Comparison of ENCODE assay signal across 12 cellular contexts in the genomic region with DNA sequence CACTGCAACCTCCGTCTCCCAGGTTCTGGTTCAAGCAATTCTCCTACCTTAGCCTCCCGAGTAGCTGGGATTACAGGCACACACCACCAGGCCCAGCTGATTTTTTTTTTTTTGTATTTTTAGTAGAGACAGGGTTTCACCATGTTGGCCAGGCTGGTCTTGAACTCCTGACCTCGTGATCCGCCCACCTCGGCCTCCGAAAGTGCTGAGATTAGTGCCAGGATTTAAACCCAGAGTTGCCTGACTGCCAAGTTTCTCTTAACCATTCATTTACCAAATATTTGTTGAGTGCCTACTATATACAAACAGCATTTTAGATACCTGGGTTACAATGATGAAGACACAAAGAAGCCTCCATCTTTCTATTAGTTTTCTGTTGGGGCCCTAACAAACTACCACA. TPM values are rescaled to one million over a fixed set of nuclear protein-coding genes. Genes with fewer than 3 reads are reported as not detected.
"Had no signal": no experiment of that assay in that cellular context is flagged by ENCODE, and none has a peak within 500 bp of the region (broad histone marks: within the 10 kb centered on the region; RNA-seq: fewer than 3 reads in every experiment).

No MANE protein-coding gene starts in this region.

RNA-seq across cellular contexts. Expression of a gene that starts 18.3 kb away (rescaled TPM):
- total RNA-seq: activated B cell treated with CpG ODN at 0.5 μM for 24 hours; activated CD4-positive, alpha-beta memory T cell treated with anti-CD3 and anti-CD28 coated beads for 36 hours; activated CD4-positive, alpha-beta memory T cell treated with anti-CD3 and anti-CD28 coated beads, Interleukin-2, amount 10 ng/mL, durations not matched to agents 7 days and 5 days; activated CD4-positive, alpha-beta T cell treated with anti-CD3 and anti-CD28 coated beads for 36 hours; activated CD4-positive, alpha-beta T cell treated with anti-CD3 and anti-CD28 coated beads, Interleukin-2, amount 10 ng/mL, durations not matched to agents 24 days and 14 days; activated CD4-positive, alpha-beta T cell treated with anti-CD3 and anti-CD28 coated beads, Interleukin-2, amount 10 ng/mL, durations not matched to agents 7 days and 5 days; activated CD8-positive, alpha-beta memory T cell treated with anti-CD3 and anti-CD28 coated beads for 36 hours; activated CD8-positive, alpha-beta memory T cell treated with anti-CD3 and anti-CD28 coated beads, Interleukin-2, amount 10 ng/mL, durations not matched to agents 7 days and 5 days; activated CD8-positive, alpha-beta T cell treated with anti-CD3 and anti-CD28 coated beads for 36 hours; activated CD8-positive, alpha-beta T cell treated with anti-CD3 and anti-CD28 coated beads, Interleukin-2, amount 10 ng/mL, durations not matched to agents 7 days and 5 days; T-helper 1 cell treated with Interleukin-12 subunit alpha and Interleukin-12 subunit beta and Interleukin-4 antibody, amounts not matched to agents 30 ng/mL and 1 ng/mL, for 36 hours; T-helper 2 cell treated with Interferon-gamma antibody and Interleukin-4, amounts not matched to agents 100 ng/mL and 5 ng/mL, for 36 hours had no signal
